13 cellular contexts compared by ENCODE assay signal in the genomic region with DNA sequence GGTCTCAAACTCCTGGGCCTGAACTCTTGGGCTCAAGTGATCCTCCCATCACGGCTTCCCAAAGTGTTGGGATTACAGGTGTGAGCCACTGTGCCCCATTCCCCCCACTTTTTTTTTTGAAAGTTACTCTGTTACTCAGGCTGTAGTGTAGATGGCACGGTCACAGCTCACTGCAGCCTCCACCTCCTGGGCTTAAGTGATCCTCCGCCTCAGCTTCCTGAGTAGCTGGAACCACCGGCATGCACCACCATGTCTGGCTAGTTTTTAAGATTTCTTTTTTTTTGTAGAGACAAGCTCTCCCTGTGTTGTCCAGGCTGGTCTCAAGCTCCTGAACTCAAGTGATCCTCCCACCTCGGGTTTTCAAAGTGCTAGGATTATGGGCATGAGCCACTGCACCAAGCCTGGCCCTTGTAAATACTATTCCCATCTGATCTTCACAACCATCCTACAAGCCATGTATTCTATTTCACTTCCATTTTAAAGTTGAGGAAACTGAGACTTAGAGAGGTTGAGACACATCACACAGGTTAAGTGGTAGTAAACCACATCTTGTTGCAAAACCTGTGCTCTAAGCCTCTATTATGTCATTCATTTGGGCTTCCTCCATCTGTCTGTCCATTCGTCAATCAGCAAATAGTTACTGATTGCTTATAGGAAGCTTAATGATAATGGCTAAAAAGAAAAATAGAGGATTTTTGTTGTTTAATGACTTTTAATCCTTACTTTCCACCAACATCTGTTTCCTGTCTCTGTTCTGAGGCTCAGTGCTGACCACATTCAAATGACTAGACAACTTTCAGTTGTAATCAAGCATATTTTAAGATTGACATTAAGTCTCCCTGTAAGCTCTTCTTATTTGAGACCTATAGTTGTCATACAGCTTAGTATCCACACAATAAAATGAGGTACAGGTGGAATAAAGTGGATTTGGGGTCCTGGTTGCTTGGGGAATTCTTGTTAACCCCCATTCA. TPM values are rescaled to one million over a fixed set of nuclear protein-coding genes. Genes with fewer than 3 reads are reported as not detected.
DNase-seq lines count a peak whose midpoint lies in the region; ATAC-seq and TF ChIP-seq lines count a peak whose summit lies in the region.
"Had no signal": no experiment of that assay in that cellular context is flagged by ENCODE, and none has a peak within 500 bp of the region (broad histone marks: within the 10 kb centered on the region; RNA-seq: fewer than 3 reads in every experiment).

No MANE protein-coding gene starts in this region.

- DNase-seq in OCI-M1 (lab: John Stamatoyannopoulos, UW) (peak; percentile 18), ovary (no peak), DMS53 treated with DMSO at 0.1 percent for 48 hours (lab: John Stamatoyannopoulos, UW; ENCODE audit: unreplicated experiment) (no peak), ACHN (no peak)
- DNase-seq in stimulated activated CD4-positive, alpha-beta T cell treated with anti-CD3 and anti-CD28 coated beads, Interleukin-12 subunit alpha, Interleukin-12 subunit beta, amount 100 ng/mL, for 4 hours, result no peak
- DNase-seq: activated CD4-positive, alpha-beta T cell treated with anti-CD3 and anti-CD28 coated beads, Interleukin-2, amount 10 ng/mL, durations not matched to agents 7 days and 5 days; CD8-positive, alpha-beta T cell; hippocampal formation; NCI-H1930 had no signal

- ATAC-seq in GM18517 (IDR thresholded peaks at IDR 0.05; ENCODE audit: unreplicated experiment), result peak; percentile 64
- peak; percentile 69 for ATAC-seq in GM21515 (IDR thresholded peaks at IDR 0.05; ENCODE audit: unreplicated experiment)
- peak; percentile 56 for ATAC-seq in HG03159 (IDR thresholded peaks at IDR 0.05; ENCODE audit: unreplicated experiment)
- ATAC-seq: CD8-positive, alpha-beta T cell had no signal

- H3K27ac ChIP-seq in ovary, result no peak overlapping the region

- no peaks in the 10 kb centered on the region for H3K36me3 ChIP-seq in ovary

- in situ Hi-C loops in ACHN (cut with HindIII; ENCODE audit: low pct_ligation_motif_present, low pct_unique_long_range_greater_than_20kb, low sequenced_read_pairs), result no loop called here

- intact Hi-C loops in ovary (cut with DNase I), result no loop called here

- no peak for TF ChIP-seq EP300 in ovary (IDR thresholded peaks at IDR 0.05)

- H3K4me3 ChIP-seq in ovary, result no peak overlapping the region
- H3K4me3 ChIP-seq: smooth muscle cell had no signal

- no peaks in the 10 kb centered on the region for H3K27me3 ChIP-seq in ovary

- TF ChIP-seq POLR2A in ovary (IDR thresholded peaks at IDR 0.05), result no peak

- TF ChIP-seq CTCF in ovary (IDR thresholded peaks at IDR 0.05), result no peak

- WGBS in ovary, 3 donors, result 75 to 84% (median 83%) methylated on average over 6 of the region's 6 CpGs

- no peaks in the 10 kb centered on the region for H3K9me3 ChIP-seq in ovary

- H3K4me1 ChIP-seq in ovary (ENCODE audit: insufficient read depth), result no peaks in the 10 kb centered on the region

RNA-seq across cellular contexts. Expression of a gene that starts 9.2 kb away (rescaled TPM):
- total RNA-seq in ovary, result not detected
- polyA plus RNA-seq in ovary, result not detected
- total RNA-seq: activated CD4-positive, alpha-beta T cell treated with anti-CD3 and anti-CD28 coated beads, Interleukin-2, amount 10 ng/mL, durations not matched to agents 7 days and 5 days; CD8-positive, alpha-beta T cell; smooth muscle cell had no signal
- polyA plus RNA-seq: smooth muscle cell had no signal

RNA-seq across cellular contexts. Expression of a gene that starts 22.8 kb away (rescaled TPM):
- 10 to 100 TPM; 14.4 to 30.3 (median 26.4) TPM for total RNA-seq in ovary
- polyA plus RNA-seq in ovary, result 10 to 100 TPM; 15.2 to 25.0 TPM
